In the genomic region with DNA sequence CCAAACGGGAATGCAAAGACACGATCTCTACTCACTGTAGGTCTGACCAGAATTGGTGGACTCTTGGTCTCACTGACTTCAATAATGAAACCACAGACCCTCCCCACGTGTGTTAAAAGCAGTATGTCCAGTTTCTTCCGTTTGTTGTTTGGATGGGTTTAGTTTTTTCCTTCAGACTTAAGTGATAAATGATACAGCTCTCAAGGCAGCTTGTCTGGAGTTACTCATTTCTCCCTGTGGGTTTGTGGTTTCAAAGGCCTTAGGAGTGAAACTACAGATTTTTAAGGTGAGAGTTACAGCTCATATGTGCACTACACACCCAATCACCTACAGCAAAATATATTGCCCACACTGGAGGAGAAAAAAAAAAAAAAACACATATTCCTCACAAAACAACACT, we compare ENCODE assay signal across 9 cellular contexts.
DNase-seq lines count a peak whose midpoint lies in the region; ATAC-seq and TF ChIP-seq lines count a peak whose summit lies in the region.
"Had no signal": no experiment of that assay in that cellular context is flagged by ENCODE, and none has a peak within 500 bp of the region (broad histone marks: within the 10 kb centered on the region; RNA-seq: fewer than 3 reads in every experiment).

No MANE protein-coding gene starts in this region.

- H3K36me3 ChIP-seq in CD8-positive, alpha-beta T cell (ENCODE audit: insufficient read depth, low read length) = no peaks in the 10 kb centered on the region

- peaks cover 18% of the 10 kb centered on the region for H3K27me3 Mint-ChIP-seq in CD8-positive, alpha-beta T cell (ENCODE audit: low read depth)

- peak; percentile 19 for ATAC-seq in CD8-positive, alpha-beta T cell
- ATAC-seq in GM19463 (IDR thresholded peaks at IDR 0.05; ENCODE audit: unreplicated experiment) (peak; percentile 99), HG03565 (IDR thresholded peaks at IDR 0.05; ENCODE audit: unreplicated experiment) (peak; percentile 90)

- POLR2A ChIA-PET in CD8-positive, alpha-beta T cell (lab: Charles Lee) = no interaction called here

- H3K9me3 ChIP-seq in CD8-positive, alpha-beta T cell (ENCODE audit: low read length) = no peaks in the 10 kb centered on the region

- intact Hi-C loops in CD8-positive, alpha-beta T cell (cut with DNase I, micrococcal nuclease) = no loop called here

- no peak overlapping the region for H3K27ac Mint-ChIP-seq in CD8-positive, alpha-beta T cell

- no peak overlapping the region for H3K27ac ChIP-seq in CD8-positive, alpha-beta T cell (ENCODE audit: low read depth, low read length)
- H3K27ac ChIP-seq in substantia nigra (ENCODE audit: low read depth, low read length, poor library complexity, severe bottlenecking) = no peak overlapping the region

- H3K4me1 Mint-ChIP-seq in CD8-positive, alpha-beta T cell (ENCODE audit: low read depth) = peaks cover 15% of the 10 kb centered on the region

- peak in 1 of 7 experiments; percentile 17 for DNase-seq in CD8-positive, alpha-beta T cell
- DNase-seq in dedifferentiated amniotic fluid mesenchymal stem cell (ENCODE audit: extremely low spot score) (peak; percentile 25), substantia nigra (lab: John Stamatoyannopoulos, UW) (no peak), activated gamma-delta T cell (lab: John Stamatoyannopoulos, UW) (no peak), NCI-H82 (lab: John Stamatoyannopoulos, UW) (no peak)
- no peak for DNase-seq in effector CD4-positive, alpha-beta T cell
- DNase-seq: SW 1271 had no signal

- CTCF ChIA-PET in CD8-positive, alpha-beta T cell (lab: Charles Lee) = no interaction called here

- H3K4me3 Mint-ChIP-seq in CD8-positive, alpha-beta T cell = peak overlapping the region; percentile 80

- peaks cover 2% of the 10 kb centered on the region for H3K36me3 Mint-ChIP-seq in CD8-positive, alpha-beta T cell

- peaks cover 10% of the 10 kb centered on the region for H3K4me1 ChIP-seq in CD8-positive, alpha-beta T cell (ENCODE audit: insufficient read depth, low read length)

- no peak overlapping the region for H3K4me3 ChIP-seq in CD8-positive, alpha-beta T cell (ENCODE audit: low read depth, low read length)

- peaks cover 3% of the 10 kb centered on the region for H3K9me3 Mint-ChIP-seq in CD8-positive, alpha-beta T cell

- TF ChIP-seq CTCF in CD8-positive, alpha-beta T cell (IDR thresholded peaks at IDR 0.05) = no peak

- H3K27me3 ChIP-seq in CD8-positive, alpha-beta T cell (ENCODE audit: insufficient read depth, low read length) = no peaks in the 10 kb centered on the region

Comparison
In these comparisons a context has a peak if more than half of its experiments do, and no peak if none do; other contexts are left out.
1. ATAC-seq: peak in every context shown above with its lines; median percentile 99 in GM19463; 90 in HG03565; 19 in CD8-positive, alpha-beta T cell.